ENCODE assay signal across 23 cellular contexts in the genomic region with DNA sequence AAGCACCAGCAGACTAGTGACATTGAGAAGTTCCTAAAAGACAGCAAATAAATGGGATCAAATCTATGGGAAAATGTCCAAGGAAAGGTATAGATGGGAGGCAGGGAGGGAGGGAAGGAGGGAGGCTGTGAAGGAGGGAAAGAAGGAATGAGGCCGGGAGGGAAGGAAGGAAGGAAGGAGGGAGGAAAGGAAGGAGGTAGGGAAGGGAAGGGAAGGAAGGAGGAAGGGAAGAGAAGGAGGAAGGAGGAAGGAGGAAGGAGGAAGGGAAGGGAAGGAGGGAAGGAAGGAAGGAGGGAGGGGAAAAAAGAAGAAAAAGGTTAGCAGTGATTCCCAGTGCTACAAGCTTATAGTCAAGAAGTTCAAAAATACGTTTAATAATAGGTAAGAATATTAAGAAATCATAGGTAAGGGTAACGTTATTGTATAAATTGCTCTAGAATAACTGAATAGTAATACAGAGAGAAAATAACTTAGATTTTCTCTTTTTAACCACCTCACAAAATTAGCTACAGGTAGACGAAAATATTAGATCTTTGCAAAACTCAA.
"Had no signal": no experiment of that assay in that cellular context is flagged by ENCODE, and none has a peak within 500 bp of the region (broad histone marks: within the 10 kb centered on the region; RNA-seq: fewer than 3 reads in every experiment).

No MANE protein-coding gene starts in this region.

- H3K4me3 ChIP-seq: colonic mucosa, esophagus muscularis mucosa, gastrocnemius medialis, heart right ventricle, left lung, lower lobe of right lung had no signal

- H3K27me3 ChIP-seq: colonic mucosa, esophagus muscularis mucosa, gastrocnemius medialis, heart right ventricle, left lung had no signal

- H3K36me3 ChIP-seq: colonic mucosa, gastrocnemius medialis, lower lobe of right lung had no signal

- H3K9me3 ChIP-seq: colonic mucosa, esophagus muscularis mucosa, gastrocnemius medialis, heart right ventricle, left lung, lower lobe of right lung had no signal

- FAIRE-seq: endometrium, endothelial cell of umbilical vein, islet of Langerhans, keratinocyte had no signal

- H3K27ac Mint-ChIP-seq: dendritic cell treated with granulocyte-macrophage colony-stimulating factor and Interleukin-4, amounts not matched to agents 40 ng/mL and 50 ng/mL, for 4 days; effector memory CD8-positive, alpha-beta T cell; endodermal cell had no signal

- ATAC-seq: effector memory CD8-positive, alpha-beta T cell; gastrocnemius medialis; heart right ventricle; left cardiac atrium; left lung; left ventricle myocardium superior; lower lobe of right lung had no signal

- H3K4me3 Mint-ChIP-seq: dendritic cell treated with granulocyte-macrophage colony-stimulating factor and Interleukin-4, amounts not matched to agents 40 ng/mL and 50 ng/mL, for 4 days; effector memory CD8-positive, alpha-beta T cell; endodermal cell had no signal

- DNase-seq: colonic mucosa; cortex of kidney; effector CD8-positive, alpha-beta T cell; effector memory CD8-positive, alpha-beta T cell; endodermal cell; foreskin melanocyte; gastrocnemius medialis; glutamatergic neuron; head of caudate nucleus; heart right ventricle; hippocampal formation; left cardiac atrium; left lung; left ventricle myocardium superior; lower lobe of right lung; mesendoderm; midbrain had no signal

- H3K27me3 Mint-ChIP-seq: dendritic cell treated with granulocyte-macrophage colony-stimulating factor and Interleukin-4, amounts not matched to agents 40 ng/mL and 50 ng/mL, for 4 days; effector memory CD8-positive, alpha-beta T cell had no signal

- H3K9me3 Mint-ChIP-seq: dendritic cell treated with granulocyte-macrophage colony-stimulating factor and Interleukin-4, amounts not matched to agents 40 ng/mL and 50 ng/mL, for 4 days; effector memory CD8-positive, alpha-beta T cell; endodermal cell had no signal

- H3K4me1 ChIP-seq: colonic mucosa, esophagus muscularis mucosa, gastrocnemius medialis, left lung, lower lobe of right lung had no signal

- H3K27ac ChIP-seq: colonic mucosa, esophagus muscularis mucosa, gastrocnemius medialis, heart right ventricle, left lung, lower lobe of right lung had no signal
